ENCODE assay signal across 11 cellular contexts in genomic region chr5:127957183-127957582, GRCh38.
DNase-seq lines count a peak whose midpoint lies in the region; ATAC-seq and TF ChIP-seq lines count a peak whose summit lies in the region.
"Had no signal": no experiment of that assay in that cellular context is flagged by ENCODE, and none has a peak within 500 bp of the region (broad histone marks: within the 10 kb centered on the region; RNA-seq: fewer than 3 reads in every experiment).

No MANE protein-coding gene starts in this region.

- H3K9me3 Mint-ChIP-seq in MCF 10A (ENCODE audit: unreplicated experiment): no peaks in the 10 kb centered on the region
- no peaks in the 10 kb centered on the region for H3K9me3 Mint-ChIP-seq in endothelial cell (ENCODE audit: unreplicated experiment)
- H3K9me3 Mint-ChIP-seq in neural progenitor cell: peaks cover 2% of the 10 kb centered on the region

- CTCF ChIA-PET in AG04449 (lab: Yijun Ruan, JAX): no interaction called here
- CTCF ChIA-PET in MCF 10A (lab: Yijun Ruan, JAX): interaction anchor here (0.6 to 1.1 kb wide), 3 partner anchors 49 to 244 kb away, joined by 3 to 4 read pairs (median 3); no protein-coding TSS in a partner anchor
- CTCF ChIA-PET in GM10248 (lab: Yijun Ruan, JAX): interaction anchor here (0.6 kb wide), 1 partner anchor 10 kb away, joined by 3 read pairs; no protein-coding TSS in a partner anchor

- no peak overlapping the region for H3K4me3 Mint-ChIP-seq in MCF 10A (ENCODE audit: unreplicated experiment)
- H3K4me3 Mint-ChIP-seq in endothelial cell (ENCODE audit: unreplicated experiment): no peak overlapping the region
- no peak overlapping the region for H3K4me3 Mint-ChIP-seq in neural progenitor cell
- H3K4me3 Mint-ChIP-seq: activated CD8-positive, alpha-beta memory T cell treated with anti-CD3 and anti-CD28 coated beads, Interleukin-2, amount 10 ng/mL, durations not matched to agents 7 days and 5 days; CD8-positive, alpha-beta memory T cell had no signal

- no peaks in the 10 kb centered on the region for H4K20me1 ChIP-seq in neural progenitor cell (ENCODE audit: low read depth)

- intact Hi-C loops in MCF 10A (cut with micrococcal nuclease): no loop called here

- no peak overlapping the region for H3K27ac Mint-ChIP-seq in MCF 10A (ENCODE audit: low read depth, unreplicated experiment)
- no peak overlapping the region for H3K27ac Mint-ChIP-seq in endothelial cell (ENCODE audit: unreplicated experiment)
- H3K27ac Mint-ChIP-seq in neural progenitor cell: no peak overlapping the region
- H3K27ac Mint-ChIP-seq: activated CD8-positive, alpha-beta memory T cell treated with anti-CD3 and anti-CD28 coated beads, Interleukin-2, amount 10 ng/mL, durations not matched to agents 7 days and 5 days; CD8-positive, alpha-beta memory T cell had no signal

- H3K4me1 Mint-ChIP-seq in MCF 10A (ENCODE audit: insufficient read depth, unreplicated experiment): peaks cover 37% of the 10 kb centered on the region
- H3K4me1 Mint-ChIP-seq in endothelial cell (ENCODE audit: unreplicated experiment): peaks cover 32% of the 10 kb centered on the region
- peaks cover 38% of the 10 kb centered on the region for H3K4me1 Mint-ChIP-seq in neural progenitor cell

- H2AFZ ChIP-seq in neural progenitor cell (replicated peaks): no peak overlapping the region

- no peaks in the 10 kb centered on the region for H3K79me2 ChIP-seq in neural progenitor cell (ENCODE audit: low read depth)

- POLR2A ChIA-PET in AG04449 (lab: Yijun Ruan, JAX): no interaction called here
- POLR2A ChIA-PET in MCF 10A (lab: Yijun Ruan, JAX): interaction anchor here (0.7 to 0.9 kb wide), 3 partner anchors 125 to 202 kb away, joined by 3 to 4 read pairs (median 4); no protein-coding TSS in a partner anchor
- POLR2A ChIA-PET in GM10248 (lab: Yijun Ruan, JAX): no interaction called here

- H3K9ac ChIP-seq in neural progenitor cell: no peak overlapping the region

- ATAC-seq in GM18867 (IDR thresholded peaks at IDR 0.05; ENCODE audit: unreplicated experiment): no peak
- ATAC-seq: activated CD8-positive, alpha-beta memory T cell treated with anti-CD3 and anti-CD28 coated beads, Interleukin-2, amount 10 ng/mL, durations not matched to agents 7 days and 5 days had no signal

- H3K4me1 ChIP-seq in neural progenitor cell: peaks cover 21% of the 10 kb centered on the region

- H3K27me3 Mint-ChIP-seq in MCF 10A (ENCODE audit: insufficient read depth, unreplicated experiment) (no peaks in the 10 kb centered on the region), endothelial cell (ENCODE audit: unreplicated experiment) (no peaks in the 10 kb centered on the region), neural progenitor cell (ENCODE audit: insufficient read depth, low read depth) (no peaks in the 10 kb centered on the region)
- H3K27me3 Mint-ChIP-seq: activated CD8-positive, alpha-beta memory T cell treated with anti-CD3 and anti-CD28 coated beads, Interleukin-2, amount 10 ng/mL, durations not matched to agents 7 days and 5 days; CD8-positive, alpha-beta memory T cell had no signal

- no peaks in the 10 kb centered on the region for H3F3A ChIP-seq in neural progenitor cell (ENCODE audit: low read depth)

- H3K36me3 Mint-ChIP-seq in MCF 10A (ENCODE audit: insufficient read depth, unreplicated experiment): peaks cover 2% of the 10 kb centered on the region
- H3K36me3 Mint-ChIP-seq in endothelial cell (ENCODE audit: low read depth, unreplicated experiment): no peaks in the 10 kb centered on the region
- H3K36me3 Mint-ChIP-seq in neural progenitor cell: peaks cover 5% of the 10 kb centered on the region

- H3K27me3 ChIP-seq in neural progenitor cell: no peaks in the 10 kb centered on the region

- H3K9me3 ChIP-seq in neural progenitor cell (ENCODE audit: low read depth): no peaks in the 10 kb centered on the region

- no peak for DNase-seq in AG04449 (ENCODE audit: low read depth, low spot score)
- DNase-seq in HT1080 (ENCODE audit: low read depth): peak; percentile 85
- DNase-seq in MCF 10A (ENCODE audit: unreplicated experiment): peak; percentile 92
- peak; percentile 52 for DNase-seq in kidney glomerular epithelial cell (lab: John Stamatoyannopoulos, UW)
- DNase-seq in endothelial cell (ENCODE audit: low spot score): no peak
- no peak for DNase-seq in neural progenitor cell (ENCODE audit: low spot score)
- no peak for DNase-seq in GM10248 (ENCODE audit: extremely low spot score)
- DNase-seq: activated CD8-positive, alpha-beta memory T cell treated with anti-CD3 and anti-CD28 coated beads, Interleukin-2, amount 10 ng/mL, durations not matched to agents 7 days and 5 days; CD8-positive, alpha-beta memory T cell; effector memory CD4-positive, alpha-beta T cell had no signal

- H3K4me3 ChIP-seq in AG04449 (ENCODE audit: low read depth, low read length): no peak overlapping the region
- H3K4me3 ChIP-seq in neural progenitor cell: no peak overlapping the region

- peak; percentile 22 for TF ChIP-seq CTCF in AG04449 (IDR thresholded peaks at IDR 0.05; ENCODE audit: insufficient read depth, low read length, missing control alignments)
- TF ChIP-seq CTCF in MCF 10A (IDR thresholded peaks at IDR 0.05; ENCODE audit: unreplicated experiment): no peak
- no peak for TF ChIP-seq CTCF in endothelial cell (IDR thresholded peaks at IDR 0.05; ENCODE audit: unreplicated experiment)
- TF ChIP-seq CTCF in neural progenitor cell (IDR thresholded peaks at IDR 0.05): no peak
- no peak for TF ChIP-seq CTCF in GM10248 (IDR thresholded peaks at IDR 0.05; ENCODE audit: control extremely low read depth, extremely low read depth, low read depth, missing control alignments)

- H3K27ac ChIP-seq in neural progenitor cell: no peak overlapping the region

- no peak overlapping the region for H3K4me2 ChIP-seq in neural progenitor cell

- H3K36me3 ChIP-seq in neural progenitor cell: no peaks in the 10 kb centered on the region

- BruUV-seq in MCF 10A (replicated peaks; lab: Mats Ljungman, UMichigan): no TSS peak

Comparison
In these comparisons a context has a peak if more than half of its experiments do, and no peak if none do; other contexts are left out.
1. DNase-seq: peak in HT1080 (single experiment), MCF 10A (single experiment) and kidney glomerular epithelial cell (single experiment); none in AG04449 (single experiment), endothelial cell (single experiment), neural progenitor cell (single experiment) and GM10248 (single experiment).